15 cellular contexts compared by ENCODE assay signal in the genomic region with DNA sequence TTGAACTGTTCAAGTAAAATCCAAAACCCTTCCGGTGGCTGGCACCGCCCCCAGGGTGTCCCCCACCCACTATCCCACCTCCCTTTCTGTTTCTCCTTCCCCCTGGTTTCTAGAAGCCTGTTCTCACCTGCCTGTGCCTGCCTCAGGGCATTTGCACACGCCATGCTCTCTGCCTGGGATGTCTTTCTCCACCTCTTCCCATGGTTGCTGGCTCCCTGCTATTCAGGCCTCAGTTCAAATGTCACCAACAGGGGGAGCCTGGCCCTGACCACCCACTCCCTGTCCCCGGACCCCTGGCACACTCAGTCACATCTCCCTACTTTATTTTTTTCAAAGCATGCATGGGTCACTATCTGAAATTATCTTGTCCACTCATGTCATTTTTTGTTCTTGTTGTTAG. TPM values are rescaled to one million over a fixed set of nuclear protein-coding genes. Genes with fewer than 3 reads are reported as not detected.
DNase-seq lines count a peak whose midpoint lies in the region; ATAC-seq, FAIRE-seq and TF ChIP-seq lines count a peak whose summit lies in the region.
"Had no signal": no experiment of that assay in that cellular context is flagged by ENCODE, and none has a peak within 500 bp of the region (broad histone marks: within the 10 kb centered on the region; RNA-seq: fewer than 3 reads in every experiment).

No MANE protein-coding gene starts in this region.

- no peak overlapping the region for H3K4ac ChIP-seq in H1 (replicated peaks; ENCODE audit: insufficient read length, low read depth, low read length)

- H3K79me1 ChIP-seq in H1 (ENCODE audit: low read depth, low read length), result no peaks in the 10 kb centered on the region

- no peaks in the 10 kb centered on the region for H3K79me2 ChIP-seq in H1 (ENCODE audit: control insufficient read depth in 1 of 2, insufficient read depth in 2 of 2, low read length in 2 of 2)

- no peak overlapping the region for H4K5ac ChIP-seq in H1 (ENCODE audit: insufficient read length, low read depth, low read length)

- no peak overlapping the region for H3K23ac ChIP-seq in H1 (ENCODE audit: insufficient read length)

- no peak overlapping the region for H2BK12ac ChIP-seq in H1 (ENCODE audit: low read depth, low read length)

- H2BK20ac ChIP-seq in H1 (ENCODE audit: low read length), result no peak overlapping the region

- no peak overlapping the region for H2AK5ac ChIP-seq in H1 (ENCODE audit: low read depth, low read length)

- WGBS in H1 (ENCODE audit: extremely low coverage in 1 of 2, insufficient coverage in 1 of 2, insufficient read length in 1 of 2, insufficient replicate concordance in 2 of 2, low coverage in 1 of 2, low lambda C conversion rate in 2 of 2, missing lambda C conversion rate in 1 of 2), 2 experiments, result 79% methylated on average over 2 of the region's 4 CpGs; no CpG with 5 or more reads in 1 of the 2 experiments
- 79 to 87% methylated on average over 4 of the region's 4 CpGs for WGBS in tibial nerve, 2 donors

- H3K4me1 ChIP-seq in cardiac muscle cell (ENCODE audit: low read depth), result no peaks in the 10 kb centered on the region
- no peaks in the 10 kb centered on the region for H3K4me1 ChIP-seq in H1 (replicated peaks in 1 of 4; ENCODE audit: control insufficient read depth in 3 of 4, insufficient read depth in 4 of 4, low read length in 3 of 4)
- H3K4me1 ChIP-seq in tibial nerve, result no peaks in the 10 kb centered on the region
- H3K4me1 ChIP-seq: thyroid gland had no signal

- H4K8ac ChIP-seq in H1 (ENCODE audit: extremely low read depth, insufficient read depth, low read length), result no peak overlapping the region

- intact Hi-C loops in Right ventricle myocardium inferior (cut with DNase I), result no loop called here

- peak; percentile 29 to 50 for TF ChIP-seq RAD21 in H1 (IDR thresholded peaks at IDR 0.05 in 1 of 2, conservative IDR thresholded peaks at IDR 0.05 in 1 of 2; ENCODE audit: low read depth in 2 of 2, low read length in 2 of 2)

- H3K4me3 ChIP-seq in cardiac muscle cell (no peak overlapping the region), H1 (ENCODE audit: extremely low read depth in 1 of 4, insufficient read depth in 2 of 4, low read depth in 3 of 4, low read length in 4 of 4) (no peak overlapping the region), tibial nerve (no peak overlapping the region)
- H3K4me3 ChIP-seq: BLaER1 treated with 17β-estradiol and CSF1 and Interleukin-3, amounts not matched to agents 10 nM and 100 nM; esophagus squamous epithelium; SJCRH30; thyroid gland had no signal

- no peak overlapping the region for H3K27ac ChIP-seq in cardiac muscle cell
- H3K27ac ChIP-seq in H1 (ENCODE audit: low read depth, low read length), result no peak overlapping the region
- H3K27ac ChIP-seq in tibial nerve, result no peak overlapping the region
- H3K27ac ChIP-seq: BLaER1 treated with 17β-estradiol and CSF1 and Interleukin-3, amounts not matched to agents 10 nM and 100 nM; esophagus squamous epithelium; SJCRH30; thyroid gland had no signal

- TF ChIP-seq POLR2A in H1 (IDR thresholded peaks at IDR 0.05; ENCODE audit: control extremely low read depth in 1 of 2, low read depth in 2 of 2, low read length in 2 of 2) (no peak), tibial nerve (IDR thresholded peaks at IDR 0.05) (no peak)

- TF ChIP-seq EP300 in H1 (IDR thresholded peaks at IDR 0.05; ENCODE audit: borderline replicate concordance in 1 of 2, low read depth in 2 of 2, low read length in 2 of 2) (no peak), tibial nerve (IDR thresholded peaks at IDR 0.05) (no peak)

- TF ChIP-seq CTCF in cardiac muscle cell (IDR thresholded peaks at IDR 0.05; ENCODE audit: low read depth, low read length) (peak; percentile 13), H1 (IDR thresholded peaks at IDR 0.05; ENCODE audit: control extremely low read depth in 1 of 3, insufficient read depth in 1 of 3, low read depth in 1 of 3, low read length in 3 of 3) (peak; percentile 32 to 67 (median 62)), tibial nerve (IDR thresholded peaks at IDR 0.05) (no peak)

- H2BK5ac ChIP-seq in H1 (ENCODE audit: low read depth, low read length), result no peak overlapping the region

- H3K23me2 ChIP-seq in H1 (ENCODE audit: low read depth, low read length), result no peaks in the 10 kb centered on the region

- no peak overlapping the region for H3K4me2 ChIP-seq in H1 (ENCODE audit: insufficient read depth in 1 of 2, low read depth in 2 of 2, low read length in 2 of 2)
- H3K4me2 ChIP-seq: BLaER1 treated with 17β-estradiol and CSF1 and Interleukin-3, amounts not matched to agents 10 nM and 100 nM had no signal

- peak overlapping the region; percentile 11 for H3K27ac Mint-ChIP-seq in stimulated activated naive B cell treated with anti-CD40 and anti-IgM and Interleukin-4, amounts not matched to agents 10 μg/mL and 1 μg/mL and 100 μg/mL, for 72 hours

- no peak overlapping the region for H2AFZ ChIP-seq in H1 (ENCODE audit: low read length)

- H3K36me3 ChIP-seq in cardiac muscle cell, result no peaks in the 10 kb centered on the region
- no peaks in the 10 kb centered on the region for H3K36me3 ChIP-seq in H1 (ENCODE audit: control insufficient read depth in 2 of 4, insufficient read depth in 4 of 4, low read length in 3 of 4)
- H3K36me3 ChIP-seq in tibial nerve, result no peaks in the 10 kb centered on the region
- H3K36me3 ChIP-seq: BLaER1 treated with 17β-estradiol and CSF1 and Interleukin-3, amounts not matched to agents 10 nM and 100 nM; esophagus squamous epithelium; SJCRH30; thyroid gland had no signal

- H3K9me3 Mint-ChIP-seq in stimulated activated naive B cell treated with anti-CD40 and anti-IgM and Interleukin-4, amounts not matched to agents 10 μg/mL and 1 μg/mL and 100 μg/mL, for 72 hours, result no peaks in the 10 kb centered on the region

- no peak overlapping the region for H4K91ac ChIP-seq in H1 (replicated peaks; ENCODE audit: insufficient read length, low read length)

- FAIRE-seq in H1 (lab: Jason Lieb, UNC), result no peak

- H3K27me3 Mint-ChIP-seq in stimulated activated naive B cell treated with anti-CD40 and anti-IgM and Interleukin-4, amounts not matched to agents 10 μg/mL and 1 μg/mL and 100 μg/mL, for 72 hours, result no peaks in the 10 kb centered on the region

- H3K14ac ChIP-seq in H1 (ENCODE audit: insufficient read length), result no peak overlapping the region

- no peak overlapping the region for H3K4me3 Mint-ChIP-seq in stimulated activated naive B cell treated with anti-CD40 and anti-IgM and Interleukin-4, amounts not matched to agents 10 μg/mL and 1 μg/mL and 100 μg/mL, for 72 hours

- POLR2A ChIA-PET in H1 (lab: Charles Lee; ENCODE audit: partially characterized antibody), result no interaction called here

- no peak overlapping the region for H2BK120ac ChIP-seq in H1 (replicated peaks; ENCODE audit: low read depth, low read length)

- H3K4me1 Mint-ChIP-seq in stimulated activated naive B cell treated with anti-CD40 and anti-IgM and Interleukin-4, amounts not matched to agents 10 μg/mL and 1 μg/mL and 100 μg/mL, for 72 hours, result peaks cover 20 to 36% of the 10 kb centered on the region in 2 donors

- no peak overlapping the region for H3K9ac ChIP-seq in H1 (replicated peaks in 1 of 4; ENCODE audit: extremely low read depth in 1 of 4, low read depth in 3 of 4, low read length in 3 of 4)
- H3K9ac ChIP-seq: BLaER1 treated with 17β-estradiol and CSF1 and Interleukin-3, amounts not matched to agents 10 nM and 100 nM had no signal

- no peaks in the 10 kb centered on the region for H3K36me3 Mint-ChIP-seq in stimulated activated naive B cell treated with anti-CD40 and anti-IgM and Interleukin-4, amounts not matched to agents 10 μg/mL and 1 μg/mL and 100 μg/mL, for 72 hours

- no peak overlapping the region for H3K56ac ChIP-seq in H1 (replicated peaks; ENCODE audit: insufficient read length, low read depth, low read length)

- no peak overlapping the region for H3K18ac ChIP-seq in H1 (ENCODE audit: extremely low read depth, low read length)

- CTCF ChIA-PET in H1 (lab: Charles Lee; ENCODE audit: partially characterized antibody), result interaction anchor here (0.6 to 38.5 kb wide), 14 partner anchors 11 to 72 kb away, joined by 3 to 825 read pairs (median 4); a partner anchor contains a TSS

- no peak for ATAC-seq in Right ventricle myocardium inferior
- no peak for ATAC-seq in stimulated activated naive B cell treated with anti-CD40 and anti-IgM and Interleukin-4, amounts not matched to agents 10 μg/mL and 1 μg/mL and 100 μg/mL, for 72 hours (replicated peaks)
- ATAC-seq in GM18502 (IDR thresholded peaks at IDR 0.05; ENCODE audit: poor library complexity, unreplicated experiment), result no peak

- DNase-seq in cardiac muscle cell (ENCODE audit: low read depth in 1 of 2, low spot score in 1 of 2) (no peak), Right ventricle myocardium inferior (ENCODE audit: missing footprints) (no peak), NCI-H69 (lab: John Stamatoyannopoulos, UW) (peak; percentile 23), H1 (ENCODE audit: low read depth in 1 of 2, low spot score in 2 of 2) (peak in 1 of 2 experiments; percentile 61), tibial nerve (ENCODE audit: low spot score in 2 of 2) (no peak), NCI-H510A treated with DMSO at 0.1 percent for 48 hours (lab: John Stamatoyannopoulos, UW) (no peak)
- DNase-seq in stimulated activated naive B cell treated with anti-CD40 and anti-IgM and Interleukin-4, amounts not matched to agents 10 μg/mL and 1 μg/mL and 100 μg/mL, for 72 hours, result no peak
- DNase-seq: anterior cingulate cortex, esophagus squamous epithelium, kidney glomerular epithelial cell, posterior cingulate gyrus, thyroid gland had no signal

- H3K9me3 ChIP-seq in cardiac muscle cell (ENCODE audit: low read depth), result no peaks in the 10 kb centered on the region
- no peaks in the 10 kb centered on the region for H3K9me3 ChIP-seq in H1 (ENCODE audit: insufficient read depth in 2 of 2, low read depth in 1 of 2, low read length in 1 of 2)
- H3K9me3 ChIP-seq in tibial nerve, result no peaks in the 10 kb centered on the region
- H3K9me3 ChIP-seq: BLaER1 treated with 17β-estradiol and CSF1 and Interleukin-3, amounts not matched to agents 10 nM and 100 nM; esophagus squamous epithelium; SJCRH30; thyroid gland had no signal

- no peak overlapping the region for H2BK15ac ChIP-seq in H1 (ENCODE audit: low read length)

- H4K20me1 ChIP-seq in H1 (replicated peaks in 1 of 2; ENCODE audit: control insufficient read depth in 1 of 2, insufficient read depth in 2 of 2, low read length in 2 of 2), result no peaks in the 10 kb centered on the region

- H3K27me3 ChIP-seq in cardiac muscle cell, result no peaks in the 10 kb centered on the region
- no peaks in the 10 kb centered on the region for H3K27me3 ChIP-seq in H1 (replicated peaks in 1 of 4; ENCODE audit: control insufficient read depth in 3 of 4, extremely low read depth in 1 of 4, insufficient read depth in 3 of 4, low read length in 3 of 4)
- H3K27me3 ChIP-seq in tibial nerve, result no peaks in the 10 kb centered on the region
- H3K27me3 ChIP-seq: esophagus squamous epithelium, thyroid gland had no signal

RNA-seq across cellular contexts. Expression of a gene that starts 39.9 kb away (rescaled TPM):
- total RNA-seq in cardiac muscle cell (20.9 and 25.6 TPM in 2 replicates), Right ventricle myocardium inferior (25.3 TPM), tibial nerve (10 to 100 TPM; 33.9 to 53.8 (median 50.2) TPM)
- polyA plus RNA-seq in cardiac muscle cell (26.6 and 32.5 TPM in 2 replicates), H1 (2011; rRNA removed) (29.8 and 61.0 TPM in 2 replicates)
- total RNA-seq in H1 (2021; fragmentation: NEBNext Ultra II Directional; extraction: Animal tissue kit (Norgen Biotek cat#: 25700)), result 50.8 and 51.3 TPM in 2 replicates
- polyA plus RNA-seq in H1 (2011; cell fraction: cytosol; rRNA removed), result 21.7 TPM
- polyA plus RNA-seq in H1 (2011; cell fraction: nucleus; rRNA removed), result 44.6 TPM
- 25.4 to 46.5 TPM (median 38.1 TPM) in 4 replicates for polyA plus RNA-seq in H1 (2012, experiment 1 of 2)
- polyA plus RNA-seq in H1 (2012, experiment 2 of 2), result 23.9 TPM
- 23.7 TPM for polyA plus RNA-seq in H1 (2013, experiment 1 of 2)
- polyA plus RNA-seq in H1 (2013, experiment 2 of 2), result 21.4 TPM
- polyA minus RNA-seq in H1 (2011; rRNA and poly(A)+ RNA removed), result 17.4 and 17.6 TPM in 2 replicates
- 13.5 TPM for polyA minus RNA-seq in H1 (2011; cell fraction: cytosol; rRNA and poly(A)+ RNA removed)
- 20.7 TPM for polyA minus RNA-seq in H1 (2011; cell fraction: nucleus; rRNA and poly(A)+ RNA removed)

RNA-seq across cellular contexts. Expression of a gene that starts 46.4 kb away (rescaled TPM):
- total RNA-seq in cardiac muscle cell (9.4 and 15.2 TPM in 2 replicates), Right ventricle myocardium inferior (5.1 TPM), tibial nerve (10 to 100 TPM in 1 of 4 donors, 1 to 10 TPM in 3; 5.4 to 11.2 (median 8.1) TPM)
- polyA plus RNA-seq in cardiac muscle cell (6.9 and 10.9 TPM in 2 replicates), H1 (2011; rRNA removed) (9.0 and 11.2 TPM in 2 replicates)
- 8.7 and 11.6 TPM in 2 replicates for total RNA-seq in H1 (2021; fragmentation: NEBNext Ultra II Directional; extraction: Animal tissue kit (Norgen Biotek cat#: 25700))
- 12.5 TPM for polyA plus RNA-seq in H1 (2011; cell fraction: cytosol; rRNA removed)
- 10.5 TPM for polyA plus RNA-seq in H1 (2011; cell fraction: nucleus; rRNA removed)
- 7.3 to 9.9 TPM (median 9.4 TPM) in 4 replicates for polyA plus RNA-seq in H1 (2012, experiment 1 of 2)
- 7.0 TPM for polyA plus RNA-seq in H1 (2012, experiment 2 of 2)
- polyA plus RNA-seq in H1 (2013, experiment 1 of 2), result 5.9 TPM
- 5.8 TPM for polyA plus RNA-seq in H1 (2013, experiment 2 of 2)
- 8.0 and 10.2 TPM in 2 replicates for polyA minus RNA-seq in H1 (2011; rRNA and poly(A)+ RNA removed)
- 6.5 TPM for polyA minus RNA-seq in H1 (2011; cell fraction: cytosol; rRNA and poly(A)+ RNA removed)
- polyA minus RNA-seq in H1 (2011; cell fraction: nucleus; rRNA and poly(A)+ RNA removed), result 5.1 TPM

RNA-seq across cellular contexts. Expression of a gene that starts 47.3 kb away (rescaled TPM):
- 13.0 and 15.8 TPM in 2 replicates for total RNA-seq in cardiac muscle cell
- polyA plus RNA-seq in cardiac muscle cell, result 9.1 and 9.8 TPM in 2 replicates
- total RNA-seq in Right ventricle myocardium inferior, result 5.9 TPM
- total RNA-seq in H1 (2021; fragmentation: NEBNext Ultra II Directional; extraction: Animal tissue kit (Norgen Biotek cat#: 25700)), result 16.8 and 18.5 TPM in 2 replicates
- polyA plus RNA-seq in H1 (2011; rRNA removed), result 6.5 and 10.0 TPM in 2 replicates
- 13.4 TPM for polyA plus RNA-seq in H1 (2011; cell fraction: cytosol; rRNA removed)
- polyA plus RNA-seq in H1 (2011; cell fraction: nucleus; rRNA removed), result 20.4 TPM
- polyA plus RNA-seq in H1 (2012, experiment 1 of 2), result 13.0 to 16.1 TPM (median 14.5 TPM) in 4 replicates
- 11.4 TPM for polyA plus RNA-seq in H1 (2012, experiment 2 of 2)
- polyA plus RNA-seq in H1 (2013, experiment 1 of 2), result 6.5 TPM
- polyA plus RNA-seq in H1 (2013, experiment 2 of 2), result 6.8 TPM
- polyA minus RNA-seq in H1 (2011; rRNA and poly(A)+ RNA removed), result 11.8 and 11.9 TPM in 2 replicates
- 15.9 TPM for polyA minus RNA-seq in H1 (2011; cell fraction: cytosol; rRNA and poly(A)+ RNA removed)
- polyA minus RNA-seq in H1 (2011; cell fraction: nucleus; rRNA and poly(A)+ RNA removed), result 11.6 TPM
- total RNA-seq in tibial nerve, result 10 to 100 TPM; 23.4 to 29.7 (median 27.2) TPM

Comparison
In these comparisons a context has a peak if more than half of its experiments do, and no peak if none do; other contexts are left out.
1. CTCF ChIP-seq: peak in cardiac muscle cell (single experiment) and H1 (3 of 3); none in tibial nerve (0 of 5).